Comparison of ENCODE assay signal across 15 cellular contexts in the genomic region with DNA sequence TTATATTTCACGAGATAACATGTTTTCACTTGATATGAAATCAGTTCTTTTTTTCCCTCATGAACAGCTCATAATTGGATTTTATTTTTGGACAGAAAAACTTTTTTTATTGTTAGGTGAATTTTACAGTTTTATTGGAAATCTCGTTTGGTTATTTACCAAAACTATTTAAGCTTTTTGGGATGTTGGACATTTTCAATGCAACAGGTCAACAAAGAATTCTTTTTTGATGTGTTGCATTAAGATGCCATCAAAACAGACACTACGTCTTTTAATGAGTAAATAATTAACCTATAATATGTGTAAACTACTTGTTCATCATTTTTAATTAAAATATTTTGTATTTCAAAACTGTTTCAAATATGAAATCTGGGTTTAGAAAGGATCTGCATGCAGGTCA. TPM values are rescaled to one million over a fixed set of nuclear protein-coding genes. Genes with fewer than 3 reads are reported as not detected.
DNase-seq lines count a peak whose midpoint lies in the region; ATAC-seq, FAIRE-seq and TF ChIP-seq lines count a peak whose summit lies in the region.
"Had no signal": no experiment of that assay in that cellular context is flagged by ENCODE, and none has a peak within 500 bp of the region (broad histone marks: within the 10 kb centered on the region; RNA-seq: fewer than 3 reads in every experiment).

No MANE protein-coding gene starts in this region.

- H3K9ac ChIP-seq in GM12878 (ENCODE audit: control insufficient read depth, insufficient read depth, low read length): peak overlapping the region; percentile 42

- H3K4me1 ChIP-seq in CD4-positive, alpha-beta memory T cell (ENCODE audit: insufficient read depth, low read length): peaks cover 81% of the 10 kb centered on the region
- peaks cover 27% of the 10 kb centered on the region for H3K4me1 ChIP-seq in HEK293 (ENCODE audit: control insufficient read depth, insufficient read depth, low read length)
- H3K4me1 ChIP-seq in GM12878 (ENCODE audit: control insufficient read depth, insufficient read depth, low read length): peaks cover 12% of the 10 kb centered on the region

- H3K36me3 ChIP-seq in CD4-positive, alpha-beta memory T cell (ENCODE audit: insufficient read depth, low read length): no peaks in the 10 kb centered on the region
- H3K36me3 ChIP-seq in HEK293 (ENCODE audit: control insufficient read depth in 2 of 2, insufficient read depth in 1 of 2, low read length in 2 of 2) (no peaks in the 10 kb centered on the region), GM12878 (ENCODE audit: control insufficient read depth in 2 of 2, insufficient read depth in 2 of 2, low read length in 1 of 2) (no peaks in the 10 kb centered on the region)

- H3K27ac Mint-ChIP-seq in CD4-positive, alpha-beta memory T cell: peak overlapping the region in 5 of 7 donors; percentile 29 to 81 (median 50)
- no peak overlapping the region for H3K27ac Mint-ChIP-seq in nephron progenitor cell

- CTCF ChIA-PET in CD4-positive, alpha-beta memory T cell (lab: Charles Lee; ENCODE audit: partially characterized antibody): interaction anchor here (0.9 kb wide), 1 partner anchor 38 kb away, joined by 4 read pairs; no protein-coding TSS in a partner anchor
- CTCF ChIA-PET in HEK293 (lab: Yijun Ruan, JAX): interaction anchor here (0.6 kb wide), 1 partner anchor 858 kb away, joined by 3 read pairs; no protein-coding TSS in a partner anchor
- CTCF ChIA-PET in GM12878 (lab: Yijun Ruan, JAX): no interaction called here

- peak overlapping the region in 7 of 8 donors; percentile 29 to 81 (median 59) for H3K4me3 Mint-ChIP-seq in CD4-positive, alpha-beta memory T cell
- peak overlapping the region; percentile 54 for H3K4me3 Mint-ChIP-seq in nephron progenitor cell

- H3K4me1 Mint-ChIP-seq in CD4-positive, alpha-beta memory T cell: peaks cover 42 to 93% (median 59%) of the 10 kb centered on the region in 4 donors
- peaks cover 48% of the 10 kb centered on the region for H3K4me1 Mint-ChIP-seq in nephron progenitor cell

- WGBS in GM12878 (ENCODE audit: insufficient coverage, insufficient replicate concordance, low lambda C conversion rate, missing lambda C conversion rate): 29% methylated on average over 3 of the region's 3 CpGs

- TF ChIP-seq RAD21 in GM12878 (IDR thresholded peaks at IDR 0.05; ENCODE audit: insufficient read depth, low read depth, low read length): no peak

- SMC1A ChIA-PET in GM12878 (lab: Charles Lee; ENCODE audit: uncharacterized antibody, unreplicated experiment): interaction anchor here (0.6 to 1.3 kb wide), 5 partner anchors 9 to 23 kb away, joined by 3 to 10 read pairs (median 3); no protein-coding TSS in a partner anchor

- intact Hi-C loops in CD4-positive, alpha-beta memory T cell (cut with micrococcal nuclease): no loop called here
- intact Hi-C loops in GM12878 (cut with micrococcal nuclease; ENCODE audit: unreplicated experiment): loop anchor here (10.0 kb wide), 1 partner anchor 1266 kb away; the partner anchor contains the start of gene NAMPT

- H3K36me3 Mint-ChIP-seq in CD4-positive, alpha-beta memory T cell: peaks cover 0 to 54% of the 10 kb centered on the region in 2 donors
- peaks cover 27% of the 10 kb centered on the region for H3K36me3 Mint-ChIP-seq in nephron progenitor cell (ENCODE audit: low read depth)

- ATAC-seq in GM12878 (no peak), HG03025 (IDR thresholded peaks at IDR 0.05; ENCODE audit: low FRiP score, unreplicated experiment) (no peak), HG03378 (IDR thresholded peaks at IDR 0.05; ENCODE audit: unreplicated experiment) (no peak)
- ATAC-seq: HCT116, PC-3 had no signal

- no peak overlapping the region for H3K27ac ChIP-seq in CD4-positive, alpha-beta memory T cell (ENCODE audit: low read depth, low read length)
- no peak overlapping the region for H3K27ac ChIP-seq in HEK293 (ENCODE audit: extremely low read depth, low read depth, low read length)
- peak overlapping the region; percentile 27 for H3K27ac ChIP-seq in GM12878 (ENCODE audit: control insufficient read depth, insufficient read depth)

- H3K4me3 ChIP-seq in CD4-positive, alpha-beta memory T cell (ENCODE audit: low read length in 2 of 2): no peak overlapping the region
- H3K4me3 ChIP-seq in HEK293 (ENCODE audit: low read depth, low read length) (no peak overlapping the region), GM12878 (peak overlapping the region; percentile 34)

- in situ Hi-C loops in GM12878 (cut with MboI): loop anchor here (25.0 kb wide), 1 partner anchor 1268 kb away; the partner anchor contains the start of gene NAMPT

- H3K4me2 ChIP-seq in GM12878 (ENCODE audit: control insufficient read depth, insufficient read depth): peak overlapping the region; percentile 83

- no peaks in the 10 kb centered on the region for H3K9me3 ChIP-seq in CD4-positive, alpha-beta memory T cell (ENCODE audit: control insufficient read depth in 1 of 2, low read length in 2 of 2)
- H3K9me3 ChIP-seq in HEK293 (ENCODE audit: control insufficient read depth, insufficient read depth, low read depth, low read length) (no peaks in the 10 kb centered on the region), GM12878 (replicated peaks; ENCODE audit: control insufficient read depth, insufficient read depth, low read length) (no peaks in the 10 kb centered on the region)

- TF ChIP-seq POLR2A in GM12878 (IDR thresholded peaks at IDR 0.05; ENCODE audit: low read depth, low read length): no peak

- H3K27me3 Mint-ChIP-seq in CD4-positive, alpha-beta memory T cell: no peaks in the 10 kb centered on the region
- peaks cover 3% of the 10 kb centered on the region for H3K27me3 Mint-ChIP-seq in nephron progenitor cell (ENCODE audit: low read depth, poor library complexity)

- no peak for TF ChIP-seq CTCF in HEK293 (tag by site-specific recombination; IDR thresholded peaks at IDR 0.05)
- TF ChIP-seq CTCF in GM12878 (IDR thresholded peaks at IDR 0.05 in 2 of 3, conservative IDR thresholded peaks at IDR 0.05 in 1 of 3; ENCODE audit: control insufficient read depth in 2 of 3, extremely low read depth in 1 of 3, insufficient read depth in 1 of 3, low read depth in 3 of 3, low read length in 3 of 3): no peak
- TF ChIP-seq CTCF in nephron progenitor cell (IDR thresholded peaks at IDR 0.05): no peak
- no peak for TF ChIP-seq CTCF in GM10266 (IDR thresholded peaks at IDR 0.05; ENCODE audit: control insufficient read depth, insufficient read depth, low read depth, missing control alignments)

- BruUV-seq in GM12878 (replicated peaks; lab: Mats Ljungman, UMichigan): no TSS peak

- H2AFZ ChIP-seq in GM12878 (ENCODE audit: control insufficient read depth, low read depth, low read length): no peak overlapping the region

- FAIRE-seq in GM12878 (lab: Jason Lieb, UNC): no peak

- DNase-seq in CD4-positive, alpha-beta memory T cell: no peak
- no peak for DNase-seq in GM12878 (ENCODE audit: low read depth, low spot score)
- DNase-seq in nephron progenitor cell: no peak
- DNase-seq in GM10266 (ENCODE audit: extremely low spot score): no peak
- no peak for DNase-seq in NCI-H510A (lab: John Stamatoyannopoulos, UW)
- DNase-seq: activated CD4-positive, CD25-positive, alpha-beta regulatory T cell treated with anti-CD3 and anti-CD28 coated beads, Interleukin-2, amount 50 U/mL, for 72 hours; activated gamma-delta T cell treated with Interleukin-2 at 50 U/mL for 16 hours; GDM1; MV-4-11; PC-3; stimulated activated CD4-positive, alpha-beta T cell treated with anti-CD3 and anti-CD28 coated beads, Interleukin-4, amount 100 ng/mL, for 24 hours had no signal

- H3K27me3 ChIP-seq in CD4-positive, alpha-beta memory T cell (ENCODE audit: insufficient read depth, low read length): no peaks in the 10 kb centered on the region
- H3K27me3 ChIP-seq in GM12878 (replicated peaks in 1 of 2; ENCODE audit: control insufficient read depth in 2 of 2, insufficient read depth in 2 of 2, low read length in 1 of 2): no peaks in the 10 kb centered on the region

- RAD21 ChIA-PET in GM12878 (lab: Charles Lee; ENCODE audit: unreplicated experiment): interaction anchor here (0.9 to 4.2 kb wide), 6 partner anchors 8 to 38 kb away, joined by 3 to 14 read pairs (median 6); no protein-coding TSS in a partner anchor

- peaks cover 100% of the 10 kb centered on the region for H3K79me2 ChIP-seq in GM12878 (ENCODE audit: control insufficient read depth, insufficient read depth, low read length)

- POLR2A ChIA-PET in CD4-positive, alpha-beta memory T cell (lab: Charles Lee; ENCODE audit: partially characterized antibody): interaction anchor here (0.7 to 18.8 kb wide), 3 partner anchors 9 to 33 kb away, joined by 3 to 760 read pairs (median 3); no protein-coding TSS in a partner anchor
- POLR2A ChIA-PET in HEK293 (lab: Yijun Ruan, JAX): no interaction called here
- POLR2A ChIA-PET in GM12878 (lab: Charles Lee): interaction anchor here (0.7 to 4.4 kb wide), 6 partner anchors 8 to 78 kb away, joined by 3 to 49 read pairs (median 4); no protein-coding TSS in a partner anchor

- no peaks in the 10 kb centered on the region for H3K9me3 Mint-ChIP-seq in CD4-positive, alpha-beta memory T cell
- no peaks in the 10 kb centered on the region for H3K9me3 Mint-ChIP-seq in nephron progenitor cell

- no peak for TF ChIP-seq EP300 in GM12878 (IDR thresholded peaks at IDR 0.05; ENCODE audit: borderline replicate concordance in 1 of 2, control insufficient read depth in 1 of 2, low read depth in 2 of 2, low read length in 2 of 2)

- H4K20me1 ChIP-seq in GM12878 (ENCODE audit: control insufficient read depth, insufficient read depth): peaks cover 3% of the 10 kb centered on the region; the same call in 1 of the 2 replicates

TF ChIP-seq in HEK293, 187 proteins besides CTCF, POLR2A, EP300 and RAD21 (continues in another document):
- no peak for TF ChIP-seq EGR2 (tag by site-specific recombination; IDR thresholded peaks at IDR 0.05; ENCODE audit: low read depth)

RNA-seq across cellular contexts. Expression of gene KMT2E, which starts 5.3 kb away (rescaled TPM):
- 100 to 1,000 TPM; 213 to 224 TPM for total RNA-seq in CD4-positive, alpha-beta memory T cell
- 100 to 1,000 TPM; 109 to 244 TPM for polyA plus RNA-seq in CD4-positive, alpha-beta memory T cell
- total RNA-seq in GM12878 (2013; cell fraction: nucleolus; rRNA removed): 543 and 556 TPM in 2 replicates
- total RNA-seq in GM12878 (2014; rRNA removed): 34.1 and 39.9 TPM in 2 replicates
- total RNA-seq in GM12878 (2014; rRNA removed; fragmentation: Illumina TruSeq; extraction: Trizol): 34.4 and 36.9 TPM in 2 replicates
- total RNA-seq in GM12878 (2021): 48.1 and 52.7 TPM in 2 replicates
- 31.8 TPM for polyA plus RNA-seq in GM12878 (2011; ENCODE audit: low read depth)
- 15.1 and 15.6 TPM in 2 replicates for polyA plus RNA-seq in GM12878 (2011; rRNA removed)
- polyA plus RNA-seq in GM12878 (2011; cell fraction: cytosol; rRNA removed): 12.7 and 30.2 TPM in 2 replicates
- 59.7 and 78.0 TPM in 2 replicates for polyA plus RNA-seq in GM12878 (2011; cell fraction: nucleus; rRNA removed)
- polyA plus RNA-seq in GM12878 (2012): 37.8 and 37.9 TPM in 2 replicates
- 34.1 and 48.6 TPM in 2 replicates for polyA plus RNA-seq in GM12878 (2014; fragmentation: Illumina TruSeq; extraction: Trizol)
- 10 to 100 TPM; 13.2 to 16.0 TPM for polyA plus RNA-seq in GM12878 (2014; fragmentation: Nextera tagmentation; extraction: Ambion mirVana)
- polyA plus RNA-seq in GM12878 (2014; rRNA removed): 15.5 and 18.7 TPM in 2 replicates
- polyA plus RNA-seq in GM12878 (2016; fragmentation: Nextera tagmentation; extraction: Ambion mirVana): 10 to 100 TPM; 66.2 to 68.1 TPM
- polyA minus RNA-seq in GM12878 (2011; rRNA and poly(A)+ RNA removed): 97.8 and 117 TPM in 2 replicates
- polyA minus RNA-seq in GM12878 (2011; cell fraction: cytosol; rRNA and poly(A)+ RNA removed): 26.5 and 28.8 TPM in 2 replicates
- 140 and 180 TPM in 2 replicates for polyA minus RNA-seq in GM12878 (2011; cell fraction: nucleus; rRNA and poly(A)+ RNA removed)
